ENCODE assay signal across 1 cellular context in the genomic region with DNA sequence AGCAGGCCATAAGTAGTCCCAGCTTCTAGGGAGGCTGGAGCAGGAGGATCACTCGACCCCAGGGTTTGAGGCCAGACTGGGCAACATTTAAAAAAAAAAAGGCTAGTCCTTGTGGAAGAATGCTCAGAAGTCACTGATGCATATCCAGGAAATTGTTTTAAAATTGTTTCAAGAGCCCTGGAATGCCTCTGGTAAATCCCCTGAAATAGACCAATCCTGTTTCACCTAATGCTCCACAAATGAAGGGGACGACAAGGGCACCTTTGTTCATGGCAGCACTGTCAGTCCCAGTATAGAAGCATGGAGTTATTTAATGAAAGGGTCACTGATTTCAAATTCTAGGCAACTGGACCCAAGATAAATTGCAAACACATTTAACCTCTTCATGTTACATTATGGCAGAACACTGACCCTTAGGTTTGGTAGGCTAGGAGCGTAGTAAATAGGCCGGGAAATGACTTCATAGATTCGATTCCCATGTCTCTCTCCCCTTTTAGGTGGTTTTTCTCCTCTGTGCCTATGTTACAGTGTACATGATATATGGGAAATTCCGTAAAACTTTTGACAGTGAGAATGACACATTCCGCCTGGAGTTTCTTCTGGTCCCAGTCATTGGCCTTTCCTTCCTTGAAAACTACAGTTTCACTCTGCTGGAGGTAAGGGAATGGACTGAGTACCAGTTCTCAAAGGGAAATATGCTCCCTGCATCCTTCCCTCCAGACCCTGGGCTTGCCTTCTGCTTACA.
TF ChIP-seq lines count a peak whose summit lies in the region.

No MANE protein-coding gene starts in this region.

TF ChIP-seq in SK-N-SH, 30 proteins besides CTCF, POLR2A, EP300 and RAD21 (continued from another document):
- TF ChIP-seq POLR2AphosphoS5 (IDR thresholded peaks at IDR 0.05; ENCODE audit: low read depth, low read length): no peak
- no peak for TF ChIP-seq JUND (IDR thresholded peaks at IDR 0.05)
- no peak for TF ChIP-seq FOXM1 (IDR thresholded peaks at IDR 0.05; ENCODE audit: low read depth)
- no peak for TF ChIP-seq GATA2 (CRISPR knock-in tag; IDR thresholded peaks at IDR 0.05)
- TF ChIP-seq RFX5 (IDR thresholded peaks at IDR 0.05; ENCODE audit: low read length): no peak
- TF ChIP-seq NFIC (IDR thresholded peaks at IDR 0.05; ENCODE audit: borderline replicate concordance): no peak
